ENCODE assay signal across 2 cellular contexts in the genomic region with DNA sequence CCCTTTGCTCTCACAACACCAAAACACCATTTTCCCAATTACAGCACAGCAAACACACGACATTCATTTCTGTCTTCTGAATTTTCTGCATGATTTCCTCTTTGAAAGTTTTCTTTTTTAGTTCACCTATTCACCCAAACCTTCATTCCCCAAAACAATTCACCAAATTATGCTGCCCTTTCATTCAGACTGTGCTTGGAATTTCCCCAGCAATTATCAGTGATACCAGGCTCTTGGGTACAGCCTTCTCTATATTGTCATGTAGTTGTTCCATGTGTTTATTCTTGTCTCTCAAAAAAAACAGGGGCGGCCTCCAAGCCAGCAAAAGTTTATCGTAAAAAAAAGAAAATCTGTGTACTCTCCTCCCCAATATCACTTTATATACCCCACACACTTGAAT.
TF ChIP-seq lines count a peak whose summit lies in the region.

No MANE protein-coding gene starts in this region.

TF ChIP-seq in GM12878, 131 proteins besides CTCF, POLR2A, EP300 and RAD21:
- TF ChIP-seq SIX5 (IDR thresholded peaks at IDR 0.05; ENCODE audit: low read depth, low read length, severe bottlenecking) = no peak
- TF ChIP-seq, protein P1, sequence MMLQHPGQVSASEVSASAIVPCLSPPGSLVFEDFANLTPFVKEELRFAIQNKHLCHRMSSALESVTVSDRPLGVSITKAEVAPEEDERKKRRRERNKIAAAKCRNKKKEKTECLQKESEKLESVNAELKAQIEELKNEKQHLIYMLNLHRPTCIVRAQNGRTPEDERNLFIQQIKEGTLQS (IDR thresholded peaks at IDR 0.05; ENCODE audit: borderline replicate concordance, extremely low read depth, low read depth, low read length) = no peak
- TF ChIP-seq IKZF2 (IDR thresholded peaks at IDR 0.05) = no peak
- no peak for TF ChIP-seq RBBP5 (conservative IDR thresholded peaks at IDR 0.05)
- TF ChIP-seq, protein P2, sequence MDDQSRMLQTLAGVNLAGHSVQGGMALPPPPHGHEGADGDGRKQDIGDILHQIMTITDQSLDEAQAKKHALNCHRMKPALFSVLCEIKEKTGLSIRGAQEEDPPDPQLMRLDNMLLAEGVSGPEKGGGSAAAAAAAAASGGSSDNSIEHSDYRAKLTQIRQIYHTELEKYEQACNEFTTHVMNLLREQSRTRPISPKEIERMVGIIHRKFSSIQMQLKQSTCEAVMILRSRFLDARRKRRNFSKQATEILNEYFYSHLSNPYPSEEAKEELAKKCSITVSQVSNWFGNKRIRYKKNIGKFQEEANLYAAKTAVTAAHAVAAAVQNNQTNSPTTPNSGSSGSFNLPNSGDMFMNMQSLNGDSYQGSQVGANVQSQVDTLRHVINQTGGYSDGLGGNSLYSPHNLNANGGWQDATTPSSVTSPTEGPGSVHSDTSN (IDR thresholded peaks at IDR 0.05; ENCODE audit: insufficient replicate concordance, low read depth, low read length) = no peak
- no peak for TF ChIP-seq EZH2 (IDR thresholded peaks at IDR 0.05; ENCODE audit: borderline replicate concordance, control insufficient read depth, low read depth, low read length)
- no peak for TF ChIP-seq IKZF1 (conservative IDR thresholded peaks at IDR 0.05)
- no peak for TF ChIP-seq ZNF217 (IDR thresholded peaks at IDR 0.05)
- TF ChIP-seq SRF (IDR thresholded peaks at IDR 0.05; ENCODE audit: low read depth in 2 of 2, low read length in 2 of 2) = no peak
- TF ChIP-seq, protein P3, sequence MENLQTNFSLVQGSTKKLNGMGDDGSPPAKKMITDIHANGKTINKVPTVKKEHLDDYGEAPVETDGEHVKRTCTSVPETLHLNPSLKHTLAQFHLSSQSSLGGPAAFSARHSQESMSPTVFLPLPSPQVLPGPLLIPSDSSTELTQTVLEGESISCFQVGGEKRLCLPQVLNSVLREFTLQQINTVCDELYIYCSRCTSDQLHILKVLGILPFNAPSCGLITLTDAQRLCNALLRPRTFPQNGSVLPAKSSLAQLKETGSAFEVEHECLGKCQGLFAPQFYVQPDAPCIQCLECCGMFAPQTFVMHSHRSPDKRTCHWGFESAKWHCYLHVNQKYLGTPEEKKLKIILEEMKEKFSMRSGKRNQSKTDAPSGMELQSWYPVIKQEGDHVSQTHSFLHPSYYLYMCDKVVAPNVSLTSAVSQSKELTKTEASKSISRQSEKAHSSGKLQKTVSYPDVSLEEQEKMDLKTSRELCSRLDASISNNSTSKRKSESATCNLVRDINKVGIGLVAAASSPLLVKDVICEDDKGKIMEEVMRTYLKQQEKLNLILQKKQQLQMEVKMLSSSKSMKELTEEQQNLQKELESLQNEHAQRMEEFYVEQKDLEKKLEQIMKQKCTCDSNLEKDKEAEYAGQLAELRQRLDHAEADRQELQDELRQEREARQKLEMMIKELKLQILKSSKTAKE (IDR thresholded peaks at IDR 0.05; ENCODE audit: low read depth, poor library complexity, severe bottlenecking) = no peak
- TF ChIP-seq DPF2 (IDR thresholded peaks at IDR 0.05) = no peak
- no peak for TF ChIP-seq EED (IDR thresholded peaks at IDR 0.05; ENCODE audit: low read depth)

TF ChIP-seq in WTC11, 78 proteins besides CTCF, POLR2A, EP300 and RAD21:
- no peak for TF ChIP-seq CREB1 (CRISPR knock-in tag; IDR thresholded peaks at IDR 0.05)
